8 cellular contexts compared by ENCODE assay signal in the genomic region with DNA sequence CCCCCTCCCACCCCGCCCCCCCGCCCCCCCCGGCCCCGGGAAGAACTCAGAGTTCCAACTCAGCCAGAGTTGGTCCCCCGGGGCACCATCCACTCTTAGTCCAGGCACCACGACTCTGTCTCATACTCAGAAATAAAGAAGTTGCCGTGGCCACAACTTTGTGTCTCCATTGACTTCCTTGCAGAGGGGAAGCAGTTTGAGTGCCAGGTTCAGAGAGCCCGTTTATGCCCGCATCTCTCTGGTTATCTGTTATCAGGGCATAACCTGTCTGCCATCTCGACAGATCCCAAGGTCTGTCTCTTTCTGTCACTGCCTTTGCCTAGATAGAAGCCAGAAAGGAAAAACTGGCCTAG. TPM values are rescaled to one million over a fixed set of nuclear protein-coding genes. Genes with fewer than 3 reads are reported as not detected.
DNase-seq lines count a peak whose midpoint lies in the region; ATAC-seq and TF ChIP-seq lines count a peak whose summit lies in the region.

No MANE protein-coding gene starts in this region.

- peaks cover 0 to 6% of the 10 kb centered on the region in 2 donors for H3K27me3 Mint-ChIP-seq in effector memory CD8-positive, alpha-beta T cell

- 1 to 2% methylated on average over 9 to 10 of the region's 10 CpGs for WGBS in heart right ventricle, 2 donors

- H3K4me3 Mint-ChIP-seq in effector memory CD8-positive, alpha-beta T cell, result peak overlapping the region; percentile 93 to 94

- peak overlapping the region; percentile 95 to 97 for H3K27ac Mint-ChIP-seq in effector memory CD8-positive, alpha-beta T cell

- peak overlapping the region; percentile 89 for H3K9ac ChIP-seq in OCI-LY3 (ENCODE audit: low read length)

- H3K27me3 ChIP-seq in heart right ventricle (no peaks in the 10 kb centered on the region), OCI-LY3 (ENCODE audit: low read depth, low read length) (no peaks in the 10 kb centered on the region), neuron (ENCODE audit: insufficient read depth, low read length) (no peaks in the 10 kb centered on the region)

- no peak for TF ChIP-seq CTCF in heart right ventricle (IDR thresholded peaks at IDR 0.05)
- no peak for TF ChIP-seq CTCF in OCI-LY3 (IDR thresholded peaks at IDR 0.05; ENCODE audit: low read depth, low read length)

- peaks cover 8 to 40% (median 32%) of the 10 kb centered on the region in 9 donors for H3K4me1 ChIP-seq in heart right ventricle
- peaks cover 21% of the 10 kb centered on the region for H3K4me1 ChIP-seq in OCI-LY3 (ENCODE audit: low read length)
- peaks cover 24% of the 10 kb centered on the region for H3K4me1 ChIP-seq in neuron (ENCODE audit: insufficient read depth, low read length)

- H3K27ac ChIP-seq in heart right ventricle, result peak overlapping the region; percentile 71 to 98 (median 93)
- no peak overlapping the region for H3K27ac ChIP-seq in OCI-LY3 (ENCODE audit: low read length)

- H3K36me3 Mint-ChIP-seq in effector memory CD8-positive, alpha-beta T cell (ENCODE audit: insufficient read depth), result peaks cover 33% of the 10 kb centered on the region

- CTCF ChIA-PET in HEK293T (lab: Yijun Ruan, JAX), result no interaction called here

- H3K4me1 Mint-ChIP-seq in effector memory CD8-positive, alpha-beta T cell (ENCODE audit: low read depth in 2 of 2), result peaks cover 30 to 47% of the 10 kb centered on the region in 2 donors

- H3K79me2 ChIP-seq in OCI-LY3 (ENCODE audit: low read length), result peaks cover 42% of the 10 kb centered on the region

- H3K4me3 ChIP-seq in heart right ventricle, result peak overlapping the region; percentile 54 to 98 (median 78)
- H3K4me3 ChIP-seq in OCI-LY3 (ENCODE audit: low read length), result peak overlapping the region; percentile 79
- peak overlapping the region; percentile 72 for H3K4me3 ChIP-seq in neuron (ENCODE audit: low read length)

- no peaks in the 10 kb centered on the region for H3K9me3 ChIP-seq in heart right ventricle
- no peaks in the 10 kb centered on the region for H3K9me3 ChIP-seq in OCI-LY3 (ENCODE audit: insufficient read depth, low read length)
- no peaks in the 10 kb centered on the region for H3K9me3 ChIP-seq in neuron (ENCODE audit: low read length)

- intact Hi-C loops in heart right ventricle (cut with DNase I) (no loop called here), Right ventricle myocardium superior (cut with DNase I) (no loop called here)

- DNase-seq in heart right ventricle, result no peak
- no peak for DNase-seq in Right ventricle myocardium superior
- DNase-seq in effector memory CD8-positive, alpha-beta T cell, result peak in 2 of 3 experiments; percentile 2 to 13
- DNase-seq in NCI-H187 treated with DMSO at 0.1 percent for 48 hours (lab: John Stamatoyannopoulos, UW), result no peak
- no peak for DNase-seq in HEK293T (ENCODE audit: extremely low spot score)
- no peak for DNase-seq in NCI-H128 (lab: John Stamatoyannopoulos, UW; ENCODE audit: unreplicated experiment)

- H3K4me2 ChIP-seq in OCI-LY3 (ENCODE audit: low read length), result peak overlapping the region; percentile 87

- H4K20me1 ChIP-seq in OCI-LY3 (ENCODE audit: insufficient read depth, low read length), result peaks cover 24% of the 10 kb centered on the region

- POLR2A ChIA-PET in HEK293T (lab: Yijun Ruan, JAX), result interaction anchor here (1.2 to 2.2 kb wide), 10 partner anchors 9 to 69 kb away, joined by 3 to 20 read pairs (median 5); no protein-coding TSS in a partner anchor

- H2AFZ ChIP-seq in OCI-LY3 (ENCODE audit: low read depth, low read length) (no peak overlapping the region), neuron (ENCODE audit: low read depth, low read length) (no peak overlapping the region)

- peak in 2 of 8 donors; percentile 17 to 30 for ATAC-seq in heart right ventricle
- no peak for ATAC-seq in Right ventricle myocardium superior (ENCODE audit: poor library complexity)
- no peak for ATAC-seq in effector memory CD8-positive, alpha-beta T cell (replicated peaks)

- H3K9me3 Mint-ChIP-seq in effector memory CD8-positive, alpha-beta T cell, result no peaks in the 10 kb centered on the region

- H3K36me3 ChIP-seq in heart right ventricle, result peaks cover 0 to 33% (median 6%) of the 10 kb centered on the region in 9 donors
- H3K36me3 ChIP-seq in OCI-LY3 (replicated peaks; ENCODE audit: low read depth, low read length), result peaks cover 19% of the 10 kb centered on the region
- peaks cover 28% of the 10 kb centered on the region for H3K36me3 ChIP-seq in neuron (ENCODE audit: insufficient read depth, low read length)

TF ChIP-seq in HEK293T, 16 proteins besides CTCF, POLR2A, EP300 and RAD21:
- TF ChIP-seq FOXA1 (IDR thresholded peaks at IDR 0.05) (no peak), TARDBP (IDR thresholded peaks at IDR 0.05) (no peak), ARNT (IDR thresholded peaks at IDR 0.05) (no peak), CTBP1 (IDR thresholded peaks at IDR 0.05; ENCODE audit: borderline replicate concordance) (no peak), FOXK2 (IDR thresholded peaks at IDR 0.05) (no peak), SUZ12 (IDR thresholded peaks at IDR 0.05) (no peak), LEF1 (IDR thresholded peaks at IDR 0.05; ENCODE audit: borderline replicate concordance) (no peak), HDGF (IDR thresholded peaks at IDR 0.05; ENCODE audit: borderline replicate concordance) (no peak), ZNF384 (IDR thresholded peaks at IDR 0.05) (no peak), ELF4 (IDR thresholded peaks at IDR 0.05) (no peak), SP1 (IDR thresholded peaks at IDR 0.05) (no peak), BHLHE40 (IDR thresholded peaks at IDR 0.05; ENCODE audit: borderline replicate concordance) (no peak), FOXM1 (IDR thresholded peaks at IDR 0.05; ENCODE audit: borderline replicate concordance) (no peak)
- TF ChIP-seq, protein P1, sequence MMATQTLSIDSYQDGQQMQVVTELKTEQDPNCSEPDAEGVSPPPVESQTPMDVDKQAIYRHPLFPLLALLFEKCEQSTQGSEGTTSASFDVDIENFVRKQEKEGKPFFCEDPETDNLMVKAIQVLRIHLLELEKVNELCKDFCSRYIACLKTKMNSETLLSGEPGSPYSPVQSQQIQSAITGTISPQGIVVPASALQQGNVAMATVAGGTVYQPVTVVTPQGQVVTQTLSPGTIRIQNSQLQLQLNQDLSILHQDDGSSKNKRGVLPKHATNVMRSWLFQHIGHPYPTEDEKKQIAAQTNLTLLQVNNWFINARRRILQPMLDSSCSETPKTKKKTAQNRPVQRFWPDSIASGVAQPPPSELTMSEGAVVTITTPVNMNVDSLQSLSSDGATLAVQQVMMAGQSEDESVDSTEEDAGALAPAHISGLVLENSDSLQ (IDR thresholded peaks at IDR 0.05), result no peak

RNA-seq across cellular contexts. Expression of a gene that starts 0.6 kb away (rescaled TPM):
- 10 to 100 TPM; 17.5 to 26.5 (median 20.9) TPM for total RNA-seq in heart right ventricle
- 1 to 10 TPM; 5.4 to 9.3 TPM for polyA plus RNA-seq in heart right ventricle
- 16.5 TPM for total RNA-seq in Right ventricle myocardium superior

RNA-seq across cellular contexts. Expression of a gene that starts 45.7 kb away (rescaled TPM):
- total RNA-seq in heart right ventricle (not detected), Right ventricle myocardium superior (not detected)
- polyA plus RNA-seq in heart right ventricle, result not detected

Comparison
In these comparisons a context has a peak if more than half of its experiments do, and no peak if none do; other contexts are left out.
1. DNase-seq: peak in effector memory CD8-positive, alpha-beta T cell (2 of 3); none in heart right ventricle (0 of 2), Right ventricle myocardium superior (single experiment), NCI-H187 treated with DMSO at 0.1 percent for 48 hours (single experiment), HEK293T (single experiment) and NCI-H128 (single experiment).
2. Peak in every context shown above with its lines, with median percentiles within 50 percentile points of each other: H3K4me3 ChIP-seq.